32 cellular contexts compared by ENCODE assay signal in genomic region chr13:85363504-85363903, GRCh38.
"Had no signal": no experiment of that assay in that cellular context is flagged by ENCODE, and none has a peak within 500 bp of the region (broad histone marks: within the 10 kb centered on the region; RNA-seq: fewer than 3 reads in every experiment).

No MANE protein-coding gene starts in this region.

- H3K9me3 ChIP-seq: esophagus muscularis mucosa, gastrocnemius medialis had no signal

- ATAC-seq: activated CD4-positive, alpha-beta T cell treated with anti-CD3 and anti-CD28 coated beads for 36 hours; activated CD8-positive, alpha-beta memory T cell treated with anti-CD3 and anti-CD28 coated beads, Interleukin-2, amount 10 ng/mL, durations not matched to agents 7 days and 5 days; activated CD8-positive, alpha-beta T cell treated with anti-CD3 and anti-CD28 coated beads, Interleukin-2, amount 10 ng/mL, durations not matched to agents 7 days and 5 days; activated naive CD4-positive, alpha-beta T cell treated with anti-CD3 and anti-CD28 coated beads, Interleukin-2, amount 50 U/mL, for 72 hours; activated T-cell treated with anti-CD3 and anti-CD28 coated beads, Interleukin-2, amount 50 U/mL, for 72 hours; foreskin keratinocyte; gastrocnemius medialis; heart left ventricle had no signal

- H3K27ac Mint-ChIP-seq: activated CD4-positive, alpha-beta memory T cell treated with anti-CD3 and anti-CD28 coated beads for 36 hours; activated CD4-positive, alpha-beta T cell treated with anti-CD3 and anti-CD28 coated beads for 36 hours; activated CD4-positive, alpha-beta T cell treated with anti-CD3 and anti-CD28 coated beads, Interleukin-2, amount 10 ng/mL, durations not matched to agents 24 days and 14 days; activated CD8-positive, alpha-beta memory T cell treated with anti-CD3 and anti-CD28 coated beads, Interleukin-2, amount 10 ng/mL, durations not matched to agents 7 days and 5 days; activated CD8-positive, alpha-beta T cell treated with anti-CD3 and anti-CD28 coated beads, Interleukin-2, amount 10 ng/mL, durations not matched to agents 7 days and 5 days; activated naive CD4-positive, alpha-beta T cell treated with anti-CD3 and anti-CD28 coated beads, Interleukin-2, amount 10 ng/mL, durations not matched to agents 7 days and 5 days; activated naive CD4-positive, alpha-beta T cell treated with anti-CD3 and anti-CD28 coated beads, Interleukin-2, amount 50 U/mL, for 72 hours; activated naive CD8-positive, alpha-beta T cell treated with anti-CD3 and anti-CD28 coated beads, Interleukin-2, amount 10 ng/mL, durations not matched to agents 7 days and 5 days; activated T-cell treated with anti-CD3 and anti-CD28 coated beads, Interleukin-2, amount 50 U/mL, for 24 hours; activated T-cell treated with anti-CD3 and anti-CD28 coated beads, Interleukin-2, amount 50 U/mL, for 72 hours; dendritic cell treated with granulocyte-macrophage colony-stimulating factor and Interleukin-4, amounts not matched to agents 40 ng/mL and 50 ng/mL, for 4 days; endodermal cell had no signal

- H3K27ac ChIP-seq: brain microvascular endothelial cell, coronary artery, dorsolateral prefrontal cortex, esophagus muscularis mucosa, foreskin keratinocyte, gastrocnemius medialis, heart left ventricle had no signal

- H3K4me1 Mint-ChIP-seq: activated CD4-positive, alpha-beta T cell treated with anti-CD3 and anti-CD28 coated beads for 36 hours; activated CD4-positive, alpha-beta T cell treated with anti-CD3 and anti-CD28 coated beads, Interleukin-2, amount 10 ng/mL, durations not matched to agents 24 days and 14 days; activated CD8-positive, alpha-beta memory T cell treated with anti-CD3 and anti-CD28 coated beads, Interleukin-2, amount 10 ng/mL, durations not matched to agents 7 days and 5 days; activated naive CD4-positive, alpha-beta T cell treated with anti-CD3 and anti-CD28 coated beads, Interleukin-2, amount 10 ng/mL, durations not matched to agents 7 days and 5 days; activated naive CD8-positive, alpha-beta T cell treated with anti-CD3 and anti-CD28 coated beads, Interleukin-2, amount 10 ng/mL, durations not matched to agents 7 days and 5 days; central memory CD8-positive, alpha-beta T cell; endodermal cell had no signal

- H3K27me3 ChIP-seq: brain microvascular endothelial cell, dorsolateral prefrontal cortex, esophagus muscularis mucosa, foreskin keratinocyte, gastrocnemius medialis, heart left ventricle had no signal

- H3K27me3 Mint-ChIP-seq: activated CD4-positive, alpha-beta memory T cell treated with anti-CD3 and anti-CD28 coated beads for 36 hours; activated CD4-positive, alpha-beta T cell treated with anti-CD3 and anti-CD28 coated beads for 36 hours; activated CD4-positive, alpha-beta T cell treated with anti-CD3 and anti-CD28 coated beads, Interleukin-2, amount 10 ng/mL, durations not matched to agents 24 days and 14 days; activated CD8-positive, alpha-beta memory T cell treated with anti-CD3 and anti-CD28 coated beads, Interleukin-2, amount 10 ng/mL, durations not matched to agents 7 days and 5 days; activated naive CD4-positive, alpha-beta T cell treated with anti-CD3 and anti-CD28 coated beads, Interleukin-2, amount 10 ng/mL, durations not matched to agents 7 days and 5 days; activated naive CD8-positive, alpha-beta T cell treated with anti-CD3 and anti-CD28 coated beads, Interleukin-2, amount 10 ng/mL, durations not matched to agents 7 days and 5 days; activated T-cell treated with anti-CD3 and anti-CD28 coated beads, Interleukin-2, amount 50 U/mL, for 24 hours; central memory CD8-positive, alpha-beta T cell; dendritic cell treated with granulocyte-macrophage colony-stimulating factor and Interleukin-4, amounts not matched to agents 40 ng/mL and 50 ng/mL, for 4 days had no signal

- H3K36me3 Mint-ChIP-seq: activated CD4-positive, alpha-beta memory T cell treated with anti-CD3 and anti-CD28 coated beads for 36 hours; activated CD8-positive, alpha-beta memory T cell treated with anti-CD3 and anti-CD28 coated beads, Interleukin-2, amount 10 ng/mL, durations not matched to agents 7 days and 5 days; activated naive CD4-positive, alpha-beta T cell treated with anti-CD3 and anti-CD28 coated beads, Interleukin-2, amount 10 ng/mL, durations not matched to agents 7 days and 5 days; activated naive CD4-positive, alpha-beta T cell treated with anti-CD3 and anti-CD28 coated beads, Interleukin-2, amount 50 U/mL, for 72 hours; activated naive CD8-positive, alpha-beta T cell treated with anti-CD3 and anti-CD28 coated beads, Interleukin-2, amount 10 ng/mL, durations not matched to agents 7 days and 5 days had no signal

- H3K4me3 Mint-ChIP-seq: activated CD4-positive, alpha-beta memory T cell treated with anti-CD3 and anti-CD28 coated beads for 36 hours; activated CD4-positive, alpha-beta T cell treated with anti-CD3 and anti-CD28 coated beads for 36 hours; activated CD4-positive, alpha-beta T cell treated with anti-CD3 and anti-CD28 coated beads, Interleukin-2, amount 10 ng/mL, durations not matched to agents 24 days and 14 days; activated CD8-positive, alpha-beta memory T cell treated with anti-CD3 and anti-CD28 coated beads, Interleukin-2, amount 10 ng/mL, durations not matched to agents 7 days and 5 days; activated CD8-positive, alpha-beta T cell treated with anti-CD3 and anti-CD28 coated beads, Interleukin-2, amount 10 ng/mL, durations not matched to agents 7 days and 5 days; activated naive CD4-positive, alpha-beta T cell treated with anti-CD3 and anti-CD28 coated beads, Interleukin-2, amount 10 ng/mL, durations not matched to agents 7 days and 5 days; activated naive CD8-positive, alpha-beta T cell treated with anti-CD3 and anti-CD28 coated beads, Interleukin-2, amount 10 ng/mL, durations not matched to agents 7 days and 5 days; activated T-cell treated with anti-CD3 and anti-CD28 coated beads, Interleukin-2, amount 50 U/mL, for 24 hours; activated T-cell treated with anti-CD3 and anti-CD28 coated beads, Interleukin-2, amount 50 U/mL, for 72 hours; central memory CD8-positive, alpha-beta T cell; dendritic cell treated with granulocyte-macrophage colony-stimulating factor and Interleukin-4, amounts not matched to agents 40 ng/mL and 50 ng/mL, for 4 days; endodermal cell had no signal

- DNase-seq: activated CD4-positive, alpha-beta memory T cell treated with anti-CD3 and anti-CD28 coated beads for 36 hours; activated CD4-positive, alpha-beta T cell treated with anti-CD3 and anti-CD28 coated beads for 36 hours; activated CD4-positive, alpha-beta T cell treated with anti-CD3 and anti-CD28 coated beads, Interleukin-2, amount 10 ng/mL, durations not matched to agents 24 days and 14 days; activated CD4-positive, CD25-positive, alpha-beta regulatory T cell; activated CD4-positive, CD25-positive, alpha-beta regulatory T cell treated with anti-CD3 and anti-CD28 coated beads, Interleukin-2, amount 50 U/mL, for 72 hours; activated CD8-positive, alpha-beta memory T cell treated with anti-CD3 and anti-CD28 coated beads, Interleukin-2, amount 10 ng/mL, durations not matched to agents 7 days and 5 days; activated CD8-positive, alpha-beta memory T cell treated with anti-CD3 and anti-CD28 coated beads, Interleukin-2, amount 50 U/mL, for 4 hours; activated CD8-positive, alpha-beta T cell treated with anti-CD3 and anti-CD28 coated beads, Interleukin-2, amount 10 ng/mL, durations not matched to agents 7 days and 5 days; activated gamma-delta T cell; activated naive CD4-positive, alpha-beta T cell; activated naive CD4-positive, alpha-beta T cell treated with anti-CD3 and anti-CD28 coated beads, Interleukin-2, amount 10 ng/mL, durations not matched to agents 7 days and 5 days; activated naive CD8-positive, alpha-beta T cell treated with anti-CD3 and anti-CD28 coated beads, Interleukin-2, amount 10 ng/mL, durations not matched to agents 7 days and 5 days; activated T-cell treated with anti-CD3 and anti-CD28 coated beads for 4 hours; activated T-cell treated with anti-CD3 and anti-CD28 coated beads, Interleukin-2, amount 50 U/mL, for 24 hours; activated T-cell treated with anti-CD3 and anti-CD28 coated beads, Interleukin-2, amount 50 U/mL, for 72 hours; amniotic stem cell; anterior cingulate cortex; brain microvascular endothelial cell; dorsolateral prefrontal cortex; effector memory CD4-positive, alpha-beta T cell; endodermal cell; erythroblast; foreskin keratinocyte; gastrocnemius medialis; glutamatergic neuron; T-helper 2 cell had no signal

- H3K9me3 Mint-ChIP-seq: activated CD4-positive, alpha-beta T cell treated with anti-CD3 and anti-CD28 coated beads, Interleukin-2, amount 10 ng/mL, durations not matched to agents 24 days and 14 days; activated naive CD4-positive, alpha-beta T cell treated with anti-CD3 and anti-CD28 coated beads, Interleukin-2, amount 50 U/mL, for 72 hours; activated naive CD8-positive, alpha-beta T cell treated with anti-CD3 and anti-CD28 coated beads, Interleukin-2, amount 10 ng/mL, durations not matched to agents 7 days and 5 days had no signal

- H3K4me3 ChIP-seq: coronary artery, dorsolateral prefrontal cortex, esophagus muscularis mucosa, gastrocnemius medialis, heart left ventricle had no signal

- H3K4me1 ChIP-seq: esophagus muscularis mucosa, foreskin keratinocyte, gastrocnemius medialis, heart left ventricle had no signal

- H3K36me3 ChIP-seq: brain microvascular endothelial cell, esophagus muscularis mucosa, gastrocnemius medialis, heart left ventricle had no signal
